16 cellular contexts compared by ENCODE assay signal in the genomic region with DNA sequence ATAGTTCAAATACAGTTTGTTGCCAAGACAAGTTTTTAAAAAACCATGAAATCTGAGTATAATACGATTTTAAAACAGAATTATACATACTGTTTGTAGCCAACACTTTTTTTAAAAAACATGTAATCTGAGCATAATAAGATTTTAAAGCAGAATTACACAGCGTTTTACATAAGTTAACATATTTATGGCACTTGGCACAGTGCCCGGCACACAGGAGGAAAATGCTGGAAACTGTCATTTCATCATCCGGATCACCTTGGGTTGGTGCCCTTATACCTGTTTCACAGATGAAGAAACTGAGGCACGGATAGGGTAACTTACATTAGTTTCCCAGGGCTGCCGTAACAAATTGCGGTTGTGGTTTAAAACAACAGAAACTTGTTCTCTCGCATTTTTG.
DNase-seq lines count a peak whose midpoint lies in the region; ATAC-seq and TF ChIP-seq lines count a peak whose summit lies in the region.
"Had no signal": no experiment of that assay in that cellular context is flagged by ENCODE, and none has a peak within 500 bp of the region (broad histone marks: within the 10 kb centered on the region; RNA-seq: fewer than 3 reads in every experiment).

No MANE protein-coding gene starts in this region.

- peak overlapping the region; percentile 78 for H2BK12ac ChIP-seq in trophoblast cell (ENCODE audit: low read length)

- peak overlapping the region; percentile 54 for H2BK5ac ChIP-seq in trophoblast cell (ENCODE audit: low read depth, low read length, poor library complexity)

- intact Hi-C loops in sigmoid colon (cut with DNase I): no loop called here

- no peak overlapping the region for H2AFZ ChIP-seq in trophoblast cell (ENCODE audit: insufficient read depth, low read length, poor library complexity)

- no peak overlapping the region for H3K9ac ChIP-seq in trophoblast cell (ENCODE audit: low read length)
- H3K9ac ChIP-seq: BLaER1 treated with 17β-estradiol and CSF1 and Interleukin-3, amounts not matched to agents 10 nM and 100 nM had no signal

- WGBS in trophoblast cell (ENCODE audit: extremely low coverage, insufficient coverage, insufficient read length): no CpG with 5 or more reads among the region's 8 CpGs
- WGBS in sigmoid colon, 2 donors: 41 to 58% methylated on average over 8 of the region's 8 CpGs

- peak overlapping the region; percentile 79 for H4K91ac ChIP-seq in trophoblast cell (ENCODE audit: low read depth, low read length)

- no peak overlapping the region for H3K27ac ChIP-seq in trophoblast cell (ENCODE audit: low read depth, low read length)
- no peak overlapping the region for H3K27ac ChIP-seq in sigmoid colon
- H3K27ac ChIP-seq: 22Rv1; A549; BLaER1 treated with 17β-estradiol and CSF1 and Interleukin-3, amounts not matched to agents 10 nM and 100 nM; C4-2B had no signal

- no peak overlapping the region for H3K4ac ChIP-seq in trophoblast cell (ENCODE audit: low read depth, low read length)

- no peak for ATAC-seq in HG03342 (IDR thresholded peaks at IDR 0.05; ENCODE audit: unreplicated experiment)
- ATAC-seq: A549; CD8-positive, alpha-beta T cell had no signal

- TF ChIP-seq CTCF in sigmoid colon (IDR thresholded peaks at IDR 0.05): no peak

- no peak overlapping the region for H4K12ac ChIP-seq in trophoblast cell (ENCODE audit: low read depth, low read length)

- no peak overlapping the region for H3K18ac ChIP-seq in trophoblast cell (ENCODE audit: low read length)

- TF ChIP-seq EP300 in sigmoid colon (IDR thresholded peaks at IDR 0.05): no peak

- H3K4me3 ChIP-seq in trophoblast cell (ENCODE audit: low read depth, low read length) (no peak overlapping the region), sigmoid colon (no peak overlapping the region)
- H3K4me3 ChIP-seq: A549; BLaER1 treated with 17β-estradiol and CSF1 and Interleukin-3, amounts not matched to agents 10 nM and 100 nM had no signal

- peaks cover 53% of the 10 kb centered on the region for H3K79me1 ChIP-seq in trophoblast cell (ENCODE audit: low read length)

- H2AK5ac ChIP-seq in trophoblast cell (ENCODE audit: low read length): peak overlapping the region; percentile 57

- peak overlapping the region; percentile 62 for H2BK120ac ChIP-seq in trophoblast cell (ENCODE audit: insufficient read depth, low read length, poor library complexity)

- peak overlapping the region; percentile 40 for H3K14ac ChIP-seq in trophoblast cell (ENCODE audit: low read length)

- peaks cover 41 to 48% of the 10 kb centered on the region in 2 experiments for H3K4me1 ChIP-seq in trophoblast cell (ENCODE audit: control insufficient read depth in 1 of 2, insufficient read depth in 2 of 2, low read length in 2 of 2)
- H3K4me1 ChIP-seq in sigmoid colon: no peaks in the 10 kb centered on the region
- H3K4me1 ChIP-seq: BLaER1 treated with 17β-estradiol and CSF1 and Interleukin-3, amounts not matched to agents 10 nM and 100 nM had no signal

- H3K79me2 ChIP-seq in trophoblast cell (ENCODE audit: control insufficient read depth, insufficient read depth, low read length, poor library complexity): peaks cover 5% of the 10 kb centered on the region

- H3K4me2 ChIP-seq in trophoblast cell (ENCODE audit: low read length): no peak overlapping the region
- H3K4me2 ChIP-seq: A549; BLaER1 treated with 17β-estradiol and CSF1 and Interleukin-3, amounts not matched to agents 10 nM and 100 nM had no signal

- H3K27me3 ChIP-seq in trophoblast cell (ENCODE audit: insufficient read depth, low read length) (no peaks in the 10 kb centered on the region), sigmoid colon (peaks cover 4 to 49% (median 19%) of the 10 kb centered on the region in 3 donors)

- no peak overlapping the region for H4K8ac ChIP-seq in trophoblast cell (ENCODE audit: low read depth, low read length)

- no peak overlapping the region for H3K23ac ChIP-seq in trophoblast cell (ENCODE audit: low read length)

- no peak for TF ChIP-seq POLR2A in sigmoid colon (IDR thresholded peaks at IDR 0.05)

- H3K36me3 ChIP-seq in trophoblast cell (ENCODE audit: control insufficient read depth in 1 of 2, insufficient read depth in 2 of 2, low read length in 2 of 2): no peaks in the 10 kb centered on the region
- no peaks in the 10 kb centered on the region for H3K36me3 ChIP-seq in sigmoid colon
- H3K36me3 ChIP-seq: BLaER1 treated with 17β-estradiol and CSF1 and Interleukin-3, amounts not matched to agents 10 nM and 100 nM had no signal

- DNase-seq in DMS 273 (lab: John Stamatoyannopoulos, UW; ENCODE audit: unreplicated experiment) (peak; percentile 9), DMS 273 treated with DMSO at 0.1 percent for 48 hours (lab: John Stamatoyannopoulos, UW) (no peak), trophoblast cell (no peak), sigmoid colon (peak; percentile 18), NCI-H1417 treated with DMSO at 0.1 percent for 48 hours (lab: John Stamatoyannopoulos, UW) (no peak)
- DNase-seq: AML-193; Calu3; CD4-positive, alpha-beta T cell; CD8-positive, alpha-beta T cell; DMS79 treated with DMSO at 0.1 percent for 48 hours; GF-D8 had no signal

- peaks cover 3% of the 10 kb centered on the region for H3K9me3 ChIP-seq in trophoblast cell (ENCODE audit: insufficient read depth, low read depth, low read length)
- H3K9me3 ChIP-seq in sigmoid colon: peaks cover 0 to 5% (median 2%) of the 10 kb centered on the region in 4 donors

Comparison
In these comparisons a context has a peak if more than half of its experiments do, and no peak if none do; other contexts are left out.
1. DNase-seq: peak in DMS 273 (single experiment) and sigmoid colon (single experiment); none in DMS 273 treated with DMSO at 0.1 percent for 48 hours (single experiment), trophoblast cell (0 of 2) and NCI-H1417 treated with DMSO at 0.1 percent for 48 hours (single experiment).